ENCODE assay signal across 17 cellular contexts in genomic region chr1:109238382-109238781, GRCh38. TPM values are rescaled to one million over a fixed set of nuclear protein-coding genes. Genes with fewer than 3 reads are reported as not detected.
DNase-seq lines count a peak whose midpoint lies in the region; ATAC-seq and TF ChIP-seq lines count a peak whose summit lies in the region.
"Had no signal": no experiment of that assay in that cellular context is flagged by ENCODE, and none has a peak within 500 bp of the region (broad histone marks: within the 10 kb centered on the region; RNA-seq: fewer than 3 reads in every experiment).

No MANE protein-coding gene starts in this region.

- peaks cover 11% of the 10 kb centered on the region for H4K20me1 ChIP-seq in osteoblast (ENCODE audit: insufficient read depth, low read length)

- H3K4me3 ChIP-seq in osteoblast (ENCODE audit: insufficient read depth, low read length): no peak overlapping the region
- H3K4me3 ChIP-seq in CD8-positive, alpha-beta memory T cell (ENCODE audit: low read length): no peak overlapping the region
- H3K4me3 ChIP-seq: Peyer's patch had no signal

- H3K27me3 ChIP-seq in osteoblast (ENCODE audit: insufficient read depth, low read length): peaks cover 5% of the 10 kb centered on the region
- H3K27me3 ChIP-seq in CD8-positive, alpha-beta memory T cell (ENCODE audit: insufficient read depth, low read length, poor library complexity, severe bottlenecking): no peaks in the 10 kb centered on the region
- H3K27me3 ChIP-seq: Peyer's patch had no signal

- no peaks in the 10 kb centered on the region for H3K9me3 Mint-ChIP-seq in activated T-cell treated with anti-CD3 and anti-CD28 coated beads, Interleukin-2, amount 50 U/mL, for 24 hours
- H3K9me3 Mint-ChIP-seq in activated T-cell treated with anti-CD3 and anti-CD28 coated beads, Interleukin-2, amount 50 U/mL, for 72 hours: no peaks in the 10 kb centered on the region
- no peaks in the 10 kb centered on the region for H3K9me3 Mint-ChIP-seq in brain
- no peaks in the 10 kb centered on the region for H3K9me3 Mint-ChIP-seq in neural crest cell
- H3K9me3 Mint-ChIP-seq in CD8-positive, alpha-beta memory T cell: no peaks in the 10 kb centered on the region
- H3K9me3 Mint-ChIP-seq: CD4-positive, CD25-positive, alpha-beta regulatory T cell had no signal

- peaks cover 60% of the 10 kb centered on the region for H3K36me3 Mint-ChIP-seq in activated T-cell treated with anti-CD3 and anti-CD28 coated beads, Interleukin-2, amount 50 U/mL, for 24 hours (ENCODE audit: low read depth)
- H3K36me3 Mint-ChIP-seq in activated T-cell treated with anti-CD3 and anti-CD28 coated beads, Interleukin-2, amount 50 U/mL, for 72 hours (ENCODE audit: insufficient read depth in 2 of 2): peaks cover 1 to 19% of the 10 kb centered on the region in 2 donors
- H3K36me3 Mint-ChIP-seq in brain (peaks cover 37% of the 10 kb centered on the region), neural crest cell (ENCODE audit: low read depth) (peaks cover 22% of the 10 kb centered on the region)
- H3K36me3 Mint-ChIP-seq in CD8-positive, alpha-beta memory T cell: peaks cover 5 to 53% (median 12%) of the 10 kb centered on the region in 3 donors

- H3K9me3 ChIP-seq in osteoblast (ENCODE audit: low read depth, low read length): no peaks in the 10 kb centered on the region
- no peaks in the 10 kb centered on the region for H3K9me3 ChIP-seq in CD8-positive, alpha-beta memory T cell (ENCODE audit: low read length)
- H3K9me3 ChIP-seq: Peyer's patch had no signal

- H3K27me3 Mint-ChIP-seq in activated T-cell treated with anti-CD3 and anti-CD28 coated beads, Interleukin-2, amount 50 U/mL, for 24 hours: peaks cover 3% of the 10 kb centered on the region
- H3K27me3 Mint-ChIP-seq in activated T-cell treated with anti-CD3 and anti-CD28 coated beads, Interleukin-2, amount 50 U/mL, for 72 hours (ENCODE audit: low read depth): peaks cover 19% of the 10 kb centered on the region
- H3K27me3 Mint-ChIP-seq in brain: peaks cover 5% of the 10 kb centered on the region
- H3K27me3 Mint-ChIP-seq in neural crest cell (ENCODE audit: low read depth): no peaks in the 10 kb centered on the region
- H3K27me3 Mint-ChIP-seq in CD8-positive, alpha-beta memory T cell: no peaks in the 10 kb centered on the region

- peaks cover 3% of the 10 kb centered on the region for H3K79me2 ChIP-seq in osteoblast (ENCODE audit: insufficient read depth, low read length)

- no peak overlapping the region for H3K27ac ChIP-seq in osteoblast (ENCODE audit: low read depth, low read length)
- no peak overlapping the region for H3K27ac ChIP-seq in CD8-positive, alpha-beta memory T cell (ENCODE audit: low read depth, low read length)
- H3K27ac ChIP-seq: 22Rv1, Peyer's patch had no signal

- CTCF ChIA-PET in CD8-positive, alpha-beta memory T cell (lab: Charles Lee): interaction anchor here (0.9 to 2.9 kb wide), 7 partner anchors 11 to 294 kb away, joined by 3 to 14 read pairs (median 3); partner anchors contain the start of genes CELSR2 and SORT1

- no peak for TF ChIP-seq CTCF in brain (conservative IDR thresholded peaks at IDR 0.05)
- no peak for TF ChIP-seq CTCF in neural crest cell (conservative IDR thresholded peaks at IDR 0.05)
- TF ChIP-seq CTCF in osteoblast (IDR thresholded peaks at IDR 0.05; ENCODE audit: extremely low read depth, low read depth, low read length): no peak

- POLR2A ChIA-PET in CD8-positive, alpha-beta memory T cell (lab: Charles Lee): no interaction called here

- no peak overlapping the region for H2AFZ ChIP-seq in osteoblast (ENCODE audit: low read length)

- H3K4me1 ChIP-seq in osteoblast (ENCODE audit: insufficient read depth, low read length): peaks cover 20% of the 10 kb centered on the region
- H3K4me1 ChIP-seq in CD8-positive, alpha-beta memory T cell (ENCODE audit: insufficient read depth, low read length): peaks cover 12% of the 10 kb centered on the region

- DNase-seq in activated T-cell treated with anti-CD3 and anti-CD28 coated beads, Interleukin-2, amount 50 U/mL, for 24 hours: no peak
- no peak for DNase-seq in activated T-cell treated with anti-CD3 and anti-CD28 coated beads, Interleukin-2, amount 50 U/mL, for 72 hours
- DNase-seq in NCI-H2227 (lab: John Stamatoyannopoulos, UW; ENCODE audit: unreplicated experiment) (peak; percentile 54), neural crest cell (ENCODE audit: low read depth, low spot score) (no peak), kidney tubule cell (ENCODE audit: low spot score) (no peak), osteoblast (ENCODE audit: insufficient read length, low spot score, missing footprints) (no peak)
- no peak for DNase-seq in CD8-positive, alpha-beta memory T cell
- DNase-seq: CD4-positive, CD25-positive, alpha-beta regulatory T cell; H7; NCI-H1930; NCI-H2171 treated with DMSO at 0.1 percent for 48 hours; NCI-H510A treated with DMSO at 0.1 percent for 48 hours; SHP77 treated with DMSO at 0.1 percent for 48 hours had no signal

- peak overlapping the region; percentile 12 for H3K27ac Mint-ChIP-seq in activated T-cell treated with anti-CD3 and anti-CD28 coated beads, Interleukin-2, amount 50 U/mL, for 24 hours
- H3K27ac Mint-ChIP-seq in activated T-cell treated with anti-CD3 and anti-CD28 coated beads, Interleukin-2, amount 50 U/mL, for 72 hours: no peak overlapping the region
- H3K27ac Mint-ChIP-seq in brain (peak overlapping the region in 4 of 5 experiments; percentile 33 to 93 (median 78)), neural crest cell (ENCODE audit: unreplicated experiment) (no peak overlapping the region)
- H3K27ac Mint-ChIP-seq in CD8-positive, alpha-beta memory T cell: peak overlapping the region in 2 of 8 donors; percentile 27 to 35
- H3K27ac Mint-ChIP-seq: B cell had no signal

- no peak for ATAC-seq in activated T-cell treated with anti-CD3 and anti-CD28 coated beads, Interleukin-2, amount 50 U/mL, for 72 hours (replicated peaks in 1 of 2)

- no peak overlapping the region for H3K4me2 ChIP-seq in osteoblast (ENCODE audit: insufficient read depth, low read length)

- peaks cover 51% of the 10 kb centered on the region for H3K36me3 ChIP-seq in osteoblast (ENCODE audit: insufficient read depth, low read length)
- peaks cover 20% of the 10 kb centered on the region for H3K36me3 ChIP-seq in CD8-positive, alpha-beta memory T cell (ENCODE audit: insufficient read depth, low read length)

- H3K4me1 Mint-ChIP-seq in activated T-cell treated with anti-CD3 and anti-CD28 coated beads, Interleukin-2, amount 50 U/mL, for 24 hours (ENCODE audit: low read depth): peaks cover 21% of the 10 kb centered on the region
- peaks cover 19% of the 10 kb centered on the region for H3K4me1 Mint-ChIP-seq in activated T-cell treated with anti-CD3 and anti-CD28 coated beads, Interleukin-2, amount 50 U/mL, for 72 hours (ENCODE audit: low read depth)
- peaks cover 40% of the 10 kb centered on the region for H3K4me1 Mint-ChIP-seq in brain
- peaks cover 49% of the 10 kb centered on the region for H3K4me1 Mint-ChIP-seq in neural crest cell
- peaks cover 21 to 22% (median 22%) of the 10 kb centered on the region in 3 donors for H3K4me1 Mint-ChIP-seq in CD8-positive, alpha-beta memory T cell

- no peak overlapping the region for H3K4me3 Mint-ChIP-seq in activated T-cell treated with anti-CD3 and anti-CD28 coated beads, Interleukin-2, amount 50 U/mL, for 24 hours
- no peak overlapping the region for H3K4me3 Mint-ChIP-seq in activated T-cell treated with anti-CD3 and anti-CD28 coated beads, Interleukin-2, amount 50 U/mL, for 72 hours
- H3K4me3 Mint-ChIP-seq in brain: no peak overlapping the region
- peak overlapping the region; percentile 24 for H3K4me3 Mint-ChIP-seq in neural crest cell
- H3K4me3 Mint-ChIP-seq in CD8-positive, alpha-beta memory T cell: no peak overlapping the region
- H3K4me3 Mint-ChIP-seq: B cell; CD4-positive, CD25-positive, alpha-beta regulatory T cell had no signal

RNA-seq across cellular contexts. Expression of gene CELSR2, which starts 11.0 kb away (rescaled TPM):
- total RNA-seq in activated T-cell treated with anti-CD3 and anti-CD28 coated beads, Interleukin-2, amount 50 U/mL, for 72 hours: 1 to 10 TPM; 2.5 to 3.1 TPM
- polyA plus RNA-seq in brain (ENCODE audit: insufficient read depth, low read depth, low replicate concordance): 109 TPM
- 97.1 and 99.2 TPM in 2 replicates for total RNA-seq in neural crest cell
- total RNA-seq in osteoblast: 1.4 and 1.5 TPM in 2 replicates
- total RNA-seq in CD8-positive, alpha-beta memory T cell: 1 to 10 TPM; 2.7 to 2.8 TPM
- polyA plus RNA-seq in CD8-positive, alpha-beta memory T cell: 0.77 TPM

RNA-seq across cellular contexts. Expression of gene SARS1, which starts 24.7 kb away (rescaled TPM):
- total RNA-seq in activated T-cell treated with anti-CD3 and anti-CD28 coated beads, Interleukin-2, amount 50 U/mL, for 72 hours: 100 to 1,000 TPM; 413 to 456 TPM
- 402 TPM for polyA plus RNA-seq in brain (ENCODE audit: insufficient read depth, low read depth, low replicate concordance)
- 156 and 158 TPM in 2 replicates for total RNA-seq in neural crest cell
- total RNA-seq in osteoblast: 361 and 392 TPM in 2 replicates
- 100 to 1,000 TPM; 189 to 195 TPM for total RNA-seq in CD8-positive, alpha-beta memory T cell
- 157 TPM for polyA plus RNA-seq in CD8-positive, alpha-beta memory T cell

RNA-seq across cellular contexts. Expression of gene PSRC1, which starts 44.6 kb away (rescaled TPM):
- 10 to 100 TPM; 17.5 to 18.3 TPM for total RNA-seq in activated T-cell treated with anti-CD3 and anti-CD28 coated beads, Interleukin-2, amount 50 U/mL, for 72 hours
- 77.5 TPM for polyA plus RNA-seq in brain (ENCODE audit: insufficient read depth, low read depth, low replicate concordance)
- 100 and 102 TPM in 2 replicates for total RNA-seq in neural crest cell
- 5.4 and 5.9 TPM in 2 replicates for total RNA-seq in osteoblast
- 1 to 10 TPM; 5.4 to 5.8 TPM for total RNA-seq in CD8-positive, alpha-beta memory T cell
- polyA plus RNA-seq in CD8-positive, alpha-beta memory T cell: 0.59 TPM
- total RNA-seq: B cell had no signal

Comparison
In these comparisons a context has a peak if more than half of its experiments do, and no peak if none do; other contexts are left out.
1. H3K27ac Mint-ChIP-seq: peak in activated T-cell treated with anti-CD3 and anti-CD28 coated beads, Interleukin-2, amount 50 U/mL, for 24 hours (single experiment) and brain (4 of 5); none in activated T-cell treated with anti-CD3 and anti-CD28 coated beads, Interleukin-2, amount 50 U/mL, for 72 hours (single experiment) and neural crest cell (single experiment).
2. RNA of gene CELSR2, which starts 11.0 kb away (total RNA-seq): 97.1 to 99.2 TPM in neural crest cell; 2.5 to 3.1 TPM in activated T-cell treated with anti-CD3 and anti-CD28 coated beads, Interleukin-2, amount 50 U/mL, for 72 hours, 2.7 to 2.8 TPM in CD8-positive, alpha-beta memory T cell and 1.4 to 1.5 TPM in osteoblast; every median in the first group is over 10 times any median in the second.